8 cellular contexts compared by ENCODE assay signal in genomic region chr22:24146190-24146616, GRCh38. TPM values are rescaled to one million over a fixed set of nuclear protein-coding genes. Genes with fewer than 3 reads are reported as not detected.
A peak's percentile ranks its signal among the peaks of the same experiment; 100 is the strongest.
DNase-seq lines count a peak whose midpoint lies in the region; ATAC-seq and TF ChIP-seq lines count a peak whose summit lies in the region.

No MANE protein-coding gene starts in this region.

- H3K4me3 Mint-ChIP-seq in activated T-cell treated with anti-CD3 and anti-CD28 coated beads, Interleukin-2, amount 50 U/mL, for 4 hours, result peak overlapping the region; percentile 27

- H3K9me3 Mint-ChIP-seq in activated T-cell treated with anti-CD3 and anti-CD28 coated beads, Interleukin-2, amount 50 U/mL, for 4 hours, result no peaks in the 10 kb centered on the region

- peaks cover 2% of the 10 kb centered on the region for H3K36me3 Mint-ChIP-seq in activated T-cell treated with anti-CD3 and anti-CD28 coated beads, Interleukin-2, amount 50 U/mL, for 4 hours (ENCODE audit: insufficient read depth)

- peak; percentile 61 for DNase-seq in COR-L47 (lab: John Stamatoyannopoulos, UW)
- DNase-seq in NCI-H1092 (lab: John Stamatoyannopoulos, UW), result peak; percentile 20
- no peak for DNase-seq in activated T-cell treated with anti-CD3 and anti-CD28 coated beads, Interleukin-2, amount 50 U/mL, for 4 hours
- DNase-seq in globus pallidus (ENCODE audit: low spot score), result peak; percentile 35
- peak; percentile 15 for DNase-seq in retinal pigment epithelial cell (ENCODE audit: low read depth)
- no peak for DNase-seq in activated CD8-positive, alpha-beta memory T cell treated with anti-CD3 and anti-CD28 coated beads for 24 hours

- H3K4me3 ChIP-seq in retinal pigment epithelial cell (ENCODE audit: low read length), result no peak overlapping the region

- H3K27me3 Mint-ChIP-seq in activated T-cell treated with anti-CD3 and anti-CD28 coated beads, Interleukin-2, amount 50 U/mL, for 4 hours (ENCODE audit: low read depth), result no peaks in the 10 kb centered on the region

- ATAC-seq in GM19463 (IDR thresholded peaks at IDR 0.05; ENCODE audit: unreplicated experiment) (peak; percentile 84), HG02938 (IDR thresholded peaks at IDR 0.05; ENCODE audit: unreplicated experiment) (no peak)
- ATAC-seq in activated T-cell treated with anti-CD3 and anti-CD28 coated beads, Interleukin-2, amount 50 U/mL, for 4 hours, result peak in 1 of 2 donors; percentile 28

- TF ChIP-seq CTCF in retinal pigment epithelial cell (conservative IDR thresholded peaks at IDR 0.05; ENCODE audit: low read depth, low read length), result no peak

- peaks cover 68% of the 10 kb centered on the region for H3K4me1 Mint-ChIP-seq in activated T-cell treated with anti-CD3 and anti-CD28 coated beads, Interleukin-2, amount 50 U/mL, for 4 hours (ENCODE audit: low read depth)

RNA-seq across cellular contexts. Expression of gene SUSD2, which starts 35.1 kb away (rescaled TPM):
- total RNA-seq in activated T-cell treated with anti-CD3 and anti-CD28 coated beads, Interleukin-2, amount 50 U/mL, for 4 hours, result 1 to 10 TPM; 1.2 to 1.7 (median 1.6) TPM

Comparison
In these comparisons a context has a peak if more than half of its experiments do, and no peak if none do; other contexts are left out.
1. DNase-seq: peak in COR-L47 (single experiment), NCI-H1092 (single experiment), globus pallidus (single experiment) and retinal pigment epithelial cell (single experiment); none in activated T-cell treated with anti-CD3 and anti-CD28 coated beads, Interleukin-2, amount 50 U/mL, for 4 hours (single experiment) and activated CD8-positive, alpha-beta memory T cell treated with anti-CD3 and anti-CD28 coated beads for 24 hours (single experiment).